20 cellular contexts compared by ENCODE assay signal in genomic region chr5:43565043-43565442, GRCh38.
"Had no signal": no experiment of that assay in that cellular context is flagged by ENCODE, and none has a peak within 500 bp of the region (broad histone marks: within the 10 kb centered on the region; RNA-seq: fewer than 3 reads in every experiment).

No MANE protein-coding gene starts in this region.

- FAIRE-seq: RCC 7860 had no signal

- ATAC-seq: K562 had no signal

- H3K9ac ChIP-seq: KMS-11 had no signal

- H3K36me3 ChIP-seq: SJSA1 had no signal

- H3K27me3 ChIP-seq: SJSA1 had no signal

- H3K4me2 ChIP-seq: KMS-11 had no signal

- H3K4me3 ChIP-seq: K562, SJSA1, SK-N-MC had no signal

- DNase-seq: Kasumi-1; MM.1S; NCI-H1092 treated with DMSO at 0.1 percent for 48 hours; NCI-H1436 treated with DMSO at 0.1 percent for 48 hours; NCI-H1694; NCI-H187 treated with DMSO at 0.1 percent for 48 hours; NCI-H2029 treated with DMSO at 0.1 percent for 48 hours; NCI-H2227 treated with DMSO at 0.1 percent for 48 hours; NCI-H524; NCI-H526 treated with DMSO at 0.1 percent for 48 hours; NCI-H774; NK-92 treated with Interleukin-12 subunit alpha and Interleukin-12 subunit beta, amount 100 ng/mL, for 24 hours; Right ventricle myocardium superior; RPMI8226; SIG-M5 had no signal

- H3K9me3 ChIP-seq: SJSA1 had no signal

- H3K27ac ChIP-seq: KMS-11, SJSA1, SK-N-MC had no signal
